8 cellular contexts compared by ENCODE assay signal in genomic region chr12:100741084-100741711, GRCh38. TPM values are rescaled to one million over a fixed set of nuclear protein-coding genes. Genes with fewer than 3 reads are reported as not detected.
DNase-seq lines count a peak whose midpoint lies in the region; ATAC-seq and TF ChIP-seq lines count a peak whose summit lies in the region.

No MANE protein-coding gene starts in this region.

- intact Hi-C loops in PC-9 (cut with micrococcal nuclease; ENCODE audit: unreplicated experiment): loop anchor here (1.0 to 2.0 kb wide), 3 partner anchors 72 to 930 kb away; no protein-coding TSS in a partner anchor

- no peaks in the 10 kb centered on the region for H3K79me2 ChIP-seq in GM23338 (replicated peaks; ENCODE audit: insufficient read depth)
- H3K79me2 ChIP-seq in PC-9 (ENCODE audit: low read depth): no peaks in the 10 kb centered on the region

- POLR2A ChIA-PET in PC-9 (lab: Charles Lee; ENCODE audit: unreplicated experiment): no interaction called here

- ATAC-seq in GM23338: peak; percentile 37
- no peak for ATAC-seq in HG03457 (IDR thresholded peaks at IDR 0.05; ENCODE audit: unreplicated experiment)

- CTCF ChIA-PET in PC-9 (lab: Charles Lee): no interaction called here

- no peak overlapping the region for H2AFZ ChIP-seq in GM23338
- H2AFZ ChIP-seq in PC-9: no peak overlapping the region

- H3K27me3 Mint-ChIP-seq in GM23338 (ENCODE audit: insufficient read depth, low read depth, poor library complexity): no peaks in the 10 kb centered on the region

- BruUV-seq in PC-9 (replicated peaks; lab: Mats Ljungman, UMichigan): no TSS peak

- no peaks in the 10 kb centered on the region for H3K36me3 Mint-ChIP-seq in GM23338 (ENCODE audit: low read depth)

- no peaks in the 10 kb centered on the region for H3K27me3 ChIP-seq in GM23338 (ENCODE audit: insufficient read depth)
- H3K27me3 ChIP-seq in PC-9 (ENCODE audit: insufficient read depth, low read depth): no peaks in the 10 kb centered on the region

- H3K4me3 Mint-ChIP-seq in GM23338: no peak overlapping the region

- DNase-seq in Caki2 (ENCODE audit: low read depth): peak; percentile 18
- DNase-seq in GM23338 (ENCODE audit: low spot score): peak; percentile 43
- DNase-seq in PC-9: no peak
- peak in 1 of 2 donors; percentile 51 for DNase-seq in foreskin fibroblast
- DNase-seq in stromal cell of bone marrow (ENCODE audit: low read depth): peak; percentile 10
- DNase-seq in activated naive CD4-positive, alpha-beta T cell treated with Interleukin-2 at 50 U/mL for 16 hours: no peak
- DNase-seq in stimulated activated CD4-positive, alpha-beta T cell treated with anti-CD3 and anti-CD28 coated beads, Interleukin-4, amount 100 ng/mL, for 1 hour: no peak

- H3K9me3 Mint-ChIP-seq in GM23338: no peaks in the 10 kb centered on the region; the same call in 2 of the 3 replicates

- no peaks in the 10 kb centered on the region for H3K9me3 ChIP-seq in PC-9 (ENCODE audit: insufficient read depth, low read depth)

- H3K4me2 ChIP-seq in GM23338 (no peak overlapping the region), PC-9 (no peak overlapping the region)

- peaks cover 8% of the 10 kb centered on the region; the same call in 2 of the 3 replicates for H3K4me1 Mint-ChIP-seq in GM23338

- no peaks in the 10 kb centered on the region for H3K4me1 ChIP-seq in GM23338 (ENCODE audit: insufficient read depth)
- H3K4me1 ChIP-seq in PC-9 (replicated peaks; ENCODE audit: insufficient read depth): no peaks in the 10 kb centered on the region

- H3K27ac Mint-ChIP-seq in GM23338: no peak overlapping the region

- no peak overlapping the region for H3K27ac ChIP-seq in GM23338 (ENCODE audit: low read depth)
- no peak overlapping the region for H3K27ac ChIP-seq in PC-9

- H3K36me3 ChIP-seq in GM23338 (ENCODE audit: insufficient read depth): no peaks in the 10 kb centered on the region
- no peaks in the 10 kb centered on the region for H3K36me3 ChIP-seq in PC-9 (ENCODE audit: low read depth)

- H3F3A ChIP-seq in GM23338 (replicated peaks; ENCODE audit: low read depth) (no peaks in the 10 kb centered on the region), PC-9 (ENCODE audit: insufficient read depth, low read depth) (no peaks in the 10 kb centered on the region)

- H4K20me1 ChIP-seq in GM23338 (replicated peaks; ENCODE audit: insufficient read depth) (no peaks in the 10 kb centered on the region), PC-9 (ENCODE audit: insufficient read depth) (no peaks in the 10 kb centered on the region)

- H3K4me3 ChIP-seq in GM23338 (no peak overlapping the region), PC-9 (no peak overlapping the region), foreskin fibroblast (ENCODE audit: low read depth in 1 of 2, low read length in 2 of 2) (no peak overlapping the region)

- in situ Hi-C loops in Caki2 (cut with HindIII; ENCODE audit: low pct_unique_long_range_greater_than_20kb, low sequenced_read_pairs): no loop called here

- no peaks in the 10 kb centered on the region for H3K9me2 ChIP-seq in GM23338 (ENCODE audit: insufficient read depth)
- H3K9me2 ChIP-seq in PC-9 (ENCODE audit: insufficient read depth): no peaks in the 10 kb centered on the region

- peak; percentile 60 to 74 for TF ChIP-seq CTCF in GM23338 (conservative IDR thresholded peaks at IDR 0.05; ENCODE audit: low read depth in 2 of 2)
- TF ChIP-seq CTCF in PC-9 (conservative IDR thresholded peaks at IDR 0.05): peak; percentile 81
- TF ChIP-seq CTCF in foreskin fibroblast (IDR thresholded peaks at IDR 0.05; ENCODE audit: low read depth, low read length): peak; percentile 58

TF ChIP-seq in GM23338, 12 proteins besides CTCF, POLR2A, EP300 and RAD21 (continues in another document):
- TF ChIP-seq ETS1 (IDR thresholded peaks at IDR 0.05) (no peak), ZNF331 (CRISPR knock-in tag; IDR thresholded peaks at IDR 0.05; ENCODE audit: low read depth) (no peak), ZNF462 (CRISPR knock-in tag; IDR thresholded peaks at IDR 0.05) (no peak), ZNF114 (CRISPR knock-in tag; IDR thresholded peaks at IDR 0.05) (no peak), POLR2AphosphoS5 (IDR thresholded peaks at IDR 0.05; ENCODE audit: low read depth) (no peak), NANOG (IDR thresholded peaks at IDR 0.05; ENCODE audit: borderline replicate concordance) (no peak), EZH2phosphoT487 (IDR thresholded peaks at IDR 0.05; ENCODE audit: unreplicated experiment) (no peak)

RNA-seq across cellular contexts. Expression of gene ANO4, which starts 53.4 kb away (rescaled TPM):
- 12.6 TPM in 1 of 2 replicates, not detected in the other for total RNA-seq in Caki2 (2014; rRNA removed; shearing (Covaris generic); ENCODE audit: low replicate concordance)
- 2.6 and 8.7 TPM in 2 replicates for total RNA-seq in GM23338 (2014; rRNA removed; shearing (Covaris generic))
- polyA plus RNA-seq in GM23338 (2016; fragmentation: Nextera tagmentation; extraction: Ambion mirVana): 0.89 and 1.7 TPM in 2 replicates
- total RNA-seq in PC-9 (2021): not detected in 2 replicates

Comparison
In these comparisons a context has a peak if more than half of its experiments do, and no peak if none do; other contexts are left out.
1. DNase-seq: peak in Caki2 (single experiment), GM23338 (single experiment) and stromal cell of bone marrow (single experiment); none in PC-9 (0 of 2), activated naive CD4-positive, alpha-beta T cell treated with Interleukin-2 at 50 U/mL for 16 hours (single experiment) and stimulated activated CD4-positive, alpha-beta T cell treated with anti-CD3 and anti-CD28 coated beads, Interleukin-4, amount 100 ng/mL, for 1 hour (single experiment).
2. Peak in every context shown above with its lines, with median percentiles within 50 percentile points of each other: CTCF ChIP-seq.